7 cellular contexts compared by ENCODE assay signal in the genomic region with DNA sequence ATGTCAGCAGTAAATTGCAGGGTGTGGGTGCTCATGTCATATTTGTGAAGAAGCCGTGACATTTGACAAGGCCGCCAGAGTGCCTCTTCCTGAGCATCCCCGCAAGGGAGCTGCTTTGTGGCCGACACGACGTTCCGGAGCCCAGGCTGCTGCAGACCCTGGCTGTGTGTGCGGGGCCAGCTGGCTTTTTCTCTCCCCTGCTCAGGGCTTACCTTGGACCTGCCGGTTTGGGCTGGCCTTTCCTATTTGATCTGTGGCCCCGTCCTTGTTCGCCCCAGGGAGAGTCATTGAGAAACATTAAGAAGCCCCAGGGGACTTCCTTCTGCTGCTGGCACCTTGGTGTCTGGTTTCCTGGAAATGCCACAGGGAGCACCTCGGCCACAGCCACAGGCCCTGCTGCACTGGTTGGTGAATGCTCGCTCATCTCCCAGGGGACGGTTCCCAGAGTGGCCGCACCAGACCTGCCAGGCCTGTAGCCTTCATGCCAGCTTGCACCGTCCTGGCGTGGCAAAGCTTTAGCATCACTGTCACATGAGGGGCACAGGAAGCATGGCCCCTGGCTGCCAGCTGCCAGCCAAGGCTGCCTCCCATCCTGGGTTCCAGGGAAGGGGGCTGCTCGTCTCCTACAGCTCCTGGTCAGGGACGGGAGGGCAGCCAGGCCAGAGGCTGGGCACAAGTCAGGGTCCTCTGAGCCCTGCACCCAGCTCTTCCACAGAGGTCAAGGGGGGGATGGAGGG. TPM values are rescaled to one million over a fixed set of nuclear protein-coding genes. Genes with fewer than 3 reads are reported as not detected.
A peak's percentile ranks its signal among the peaks of the same experiment; 100 is the strongest.
DNase-seq lines count a peak whose midpoint lies in the region; ATAC-seq and FAIRE-seq lines count a peak whose summit lies in the region.

No MANE protein-coding gene starts in this region.

- intact Hi-C loops in left cardiac atrium (cut with DNase I), result no loop called here

- ATAC-seq in left cardiac atrium (no peak), HG02884 (IDR thresholded peaks at IDR 0.05; ENCODE audit: unreplicated experiment) (no peak), GM18520 (IDR thresholded peaks at IDR 0.05; ENCODE audit: unreplicated experiment) (no peak)

- DNase-seq in Kasumi-1 (lab: John Stamatoyannopoulos, UW) (peak; percentile 66 to 70), left cardiac atrium (peak; percentile 35), HTR-8/SVneo (ENCODE audit: insufficient read length, low spot score) (no peak)
- DNase-seq in activated CD4-positive, alpha-beta T cell treated with anti-CD3 and anti-CD28 coated beads, Interleukin-2, amount 50 U/mL, for 48 hours, result peak; percentile 73 to 81
- peak in 5 of 6 experiments; percentile 35 to 79 (median 46) for DNase-seq in stimulated activated naive CD4-positive, alpha-beta T cell (lab: John Stamatoyannopoulos, UW)

- no peak for FAIRE-seq in HTR-8/SVneo (lab: Jason Lieb, UNC)

RNA-seq across cellular contexts. Expression of a gene that starts 5.4 kb away (rescaled TPM):
- total RNA-seq in left cardiac atrium, result 10 to 100 TPM; 51.6 to 52.6 TPM

RNA-seq across cellular contexts. Expression of a gene that starts 17.4 kb away (rescaled TPM):
- total RNA-seq in left cardiac atrium, result 10 to 100 TPM; 22.1 to 22.6 TPM

RNA-seq across cellular contexts. Expression of a gene that starts 31.6 kb away (rescaled TPM):
- 10 to 100 TPM; 18.1 to 22.2 TPM for total RNA-seq in left cardiac atrium
